ENCODE assay signal across 2 cellular contexts in the genomic region with DNA sequence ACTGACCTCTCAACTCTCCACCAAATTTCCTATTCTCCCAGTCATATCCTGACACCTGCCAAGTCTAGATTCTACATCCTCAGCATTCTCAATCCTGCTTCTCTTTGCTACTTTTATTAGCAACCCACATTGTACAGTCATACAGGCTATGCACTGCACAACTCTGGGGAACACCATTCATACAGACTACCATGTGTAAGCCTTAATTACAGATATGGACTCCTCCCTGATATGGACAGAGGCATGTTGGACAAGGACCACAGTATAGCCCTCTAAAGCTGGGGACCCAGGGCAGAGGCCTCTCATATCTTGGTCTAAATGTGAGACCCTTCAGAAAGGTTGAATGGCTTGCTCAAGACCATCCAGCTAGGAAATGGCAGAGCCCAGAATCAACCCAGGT.
TF ChIP-seq lines count a peak whose summit lies in the region.

No MANE protein-coding gene starts in this region.

TF ChIP-seq in A549, 52 proteins besides CTCF, POLR2A, EP300 and RAD21 (continued from another document):
- TF ChIP-seq REST (IDR thresholded peaks at IDR 0.05) (no peak), MAX (IDR thresholded peaks at IDR 0.05) (no peak), KDM5A (IDR thresholded peaks at IDR 0.05) (no peak), HOXA7 (CRISPR knock-in tag; IDR thresholded peaks at IDR 0.05) (no peak)
- TF ChIP-seq, protein P1, sequence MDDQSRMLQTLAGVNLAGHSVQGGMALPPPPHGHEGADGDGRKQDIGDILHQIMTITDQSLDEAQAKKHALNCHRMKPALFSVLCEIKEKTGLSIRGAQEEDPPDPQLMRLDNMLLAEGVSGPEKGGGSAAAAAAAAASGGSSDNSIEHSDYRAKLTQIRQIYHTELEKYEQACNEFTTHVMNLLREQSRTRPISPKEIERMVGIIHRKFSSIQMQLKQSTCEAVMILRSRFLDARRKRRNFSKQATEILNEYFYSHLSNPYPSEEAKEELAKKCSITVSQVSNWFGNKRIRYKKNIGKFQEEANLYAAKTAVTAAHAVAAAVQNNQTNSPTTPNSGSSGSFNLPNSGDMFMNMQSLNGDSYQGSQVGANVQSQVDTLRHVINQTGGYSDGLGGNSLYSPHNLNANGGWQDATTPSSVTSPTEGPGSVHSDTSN (IDR thresholded peaks at IDR 0.05), result no peak
- TF ChIP-seq, protein P2, sequence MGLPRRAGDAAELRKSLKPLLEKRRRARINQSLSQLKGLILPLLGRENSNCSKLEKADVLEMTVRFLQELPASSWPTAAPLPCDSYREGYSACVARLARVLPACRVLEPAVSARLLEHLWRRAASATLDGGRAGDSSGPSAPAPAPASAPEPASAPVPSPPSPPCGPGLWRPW (IDR thresholded peaks at IDR 0.05), result no peak

TF ChIP-seq in GM12878, 131 proteins besides CTCF, POLR2A, EP300 and RAD21 (continued from another document):
- no peak for TF ChIP-seq BACH1 (IDR thresholded peaks at IDR 0.05; ENCODE audit: borderline replicate concordance)
TF ChIP-seq in GM12878: peak in this region for 0.
